ENCODE assay signal across 8 cellular contexts in genomic region chr15:57527382-57528091, GRCh38.
DNase-seq lines count a peak whose midpoint lies in the region; ATAC-seq and TF ChIP-seq lines count a peak whose summit lies in the region.

No MANE protein-coding gene starts in this region.

- H3K4me3 ChIP-seq in epithelial cell of proximal tubule (ENCODE audit: low read depth, low read length): no peak overlapping the region

- peak; percentile 87 for DNase-seq in DMS 273 (lab: John Stamatoyannopoulos, UW; ENCODE audit: unreplicated experiment)
- peak; percentile 86 for DNase-seq in NCI-H1436 (lab: John Stamatoyannopoulos, UW)
- DNase-seq in SK-MEL-5 (ENCODE audit: low read depth, low spot score): peak; percentile 92
- DNase-seq in epithelial cell of proximal tubule (ENCODE audit: low read depth): no peak
- peak; percentile 93 for DNase-seq in myocyte (ENCODE audit: low read depth)
- no peak for DNase-seq in activated CD8-positive, alpha-beta memory T cell treated with anti-CD3 and anti-CD28 coated beads, Interleukin-2, amount 50 U/mL, for 4 hours

- TF ChIP-seq CTCF in epithelial cell of proximal tubule (conservative IDR thresholded peaks at IDR 0.05; ENCODE audit: low read depth, low read length): peak; percentile 65

- ATAC-seq in GM21529 (IDR thresholded peaks at IDR 0.05; ENCODE audit: unreplicated experiment) (peak; percentile 55), GM21825 (IDR thresholded peaks at IDR 0.05; ENCODE audit: unreplicated experiment) (no peak)

- in situ Hi-C loops in SK-MEL-5 (cut with HindIII; ENCODE audit: low pct_unique_long_range_greater_than_20kb, low sequenced_read_pairs): no loop called here

Comparison
In these comparisons a context has a peak if more than half of its experiments do, and no peak if none do; other contexts are left out.
1. DNase-seq: peak in DMS 273 (single experiment), NCI-H1436 (single experiment), SK-MEL-5 (single experiment) and myocyte (single experiment); none in epithelial cell of proximal tubule (single experiment) and activated CD8-positive, alpha-beta memory T cell treated with anti-CD3 and anti-CD28 coated beads, Interleukin-2, amount 50 U/mL, for 4 hours (single experiment).